ENCODE assay signal across 1 cellular context in the genomic region with DNA sequence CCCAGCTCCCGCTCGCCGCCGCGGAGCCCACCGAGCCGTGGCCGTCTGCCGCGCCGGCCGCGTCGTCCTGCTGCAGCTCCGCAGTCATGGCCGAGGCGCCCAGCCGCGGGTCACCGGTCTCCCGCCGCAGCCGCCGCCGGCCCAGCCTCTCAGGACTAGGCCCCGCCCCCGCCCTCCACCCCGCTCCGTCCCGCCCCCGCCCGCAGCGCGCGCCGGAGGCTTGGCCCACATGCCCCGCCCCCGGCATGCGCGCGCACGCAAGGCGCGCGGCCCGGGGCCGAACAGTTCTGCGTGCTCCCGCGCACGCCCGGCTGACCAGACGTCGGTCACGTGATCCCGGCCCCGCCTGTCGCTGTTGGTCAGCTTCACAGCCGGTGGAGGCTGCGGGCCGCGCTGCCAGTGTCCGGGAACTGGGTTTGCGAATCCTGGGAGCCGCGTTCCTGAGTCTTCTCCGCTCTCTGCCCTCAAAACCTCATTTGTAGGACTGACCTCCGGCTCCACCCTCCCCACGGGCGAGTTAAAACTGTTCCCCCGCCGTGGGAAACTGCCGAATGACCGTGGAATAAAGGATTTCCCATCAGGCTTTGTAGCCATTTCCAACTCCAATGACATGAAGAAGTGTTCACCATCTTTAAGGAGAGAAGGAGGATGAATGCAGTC.
TF ChIP-seq lines count a peak whose summit lies in the region.

A gene with protein sequence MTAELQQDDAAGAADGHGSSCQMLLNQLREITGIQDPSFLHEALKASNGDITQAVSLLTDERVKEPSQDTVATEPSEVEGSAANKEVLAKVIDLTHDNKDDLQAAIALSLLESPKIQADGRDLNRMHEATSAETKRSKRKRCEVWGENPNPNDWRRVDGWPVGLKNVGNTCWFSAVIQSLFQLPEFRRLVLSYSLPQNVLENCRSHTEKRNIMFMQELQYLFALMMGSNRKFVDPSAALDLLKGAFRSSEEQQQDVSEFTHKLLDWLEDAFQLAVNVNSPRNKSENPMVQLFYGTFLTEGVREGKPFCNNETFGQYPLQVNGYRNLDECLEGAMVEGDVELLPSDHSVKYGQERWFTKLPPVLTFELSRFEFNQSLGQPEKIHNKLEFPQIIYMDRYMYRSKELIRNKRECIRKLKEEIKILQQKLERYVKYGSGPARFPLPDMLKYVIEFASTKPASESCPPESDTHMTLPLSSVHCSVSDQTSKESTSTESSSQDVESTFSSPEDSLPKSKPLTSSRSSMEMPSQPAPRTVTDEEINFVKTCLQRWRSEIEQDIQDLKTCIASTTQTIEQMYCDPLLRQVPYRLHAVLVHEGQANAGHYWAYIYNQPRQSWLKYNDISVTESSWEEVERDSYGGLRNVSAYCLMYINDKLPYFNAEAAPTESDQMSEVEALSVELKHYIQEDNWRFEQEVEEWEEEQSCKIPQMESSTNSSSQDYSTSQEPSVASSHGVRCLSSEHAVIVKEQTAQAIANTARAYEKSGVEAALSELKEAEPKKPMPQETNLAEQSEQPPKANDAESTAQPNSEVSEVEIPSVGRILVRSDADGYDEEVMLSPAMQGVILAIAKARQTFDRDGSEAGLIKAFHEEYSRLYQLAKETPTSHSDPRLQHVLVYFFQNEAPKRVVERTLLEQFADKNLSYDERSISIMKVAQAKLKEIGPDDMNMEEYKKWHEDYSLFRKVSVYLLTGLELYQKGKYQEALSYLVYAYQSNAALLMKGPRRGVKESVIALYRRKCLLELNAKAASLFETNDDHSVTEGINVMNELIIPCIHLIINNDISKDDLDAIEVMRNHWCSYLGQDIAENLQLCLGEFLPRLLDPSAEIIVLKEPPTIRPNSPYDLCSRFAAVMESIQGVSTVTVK (minus strand): TSS at position 159 of the 660 bp plus-strand sequence. CDS start 71 bp downstream, at position 88.

TF ChIP-seq in HCT116, 20 proteins besides CTCF, POLR2A, EP300 and RAD21 (continued from another document):
- TF ChIP-seq, protein P1, sequence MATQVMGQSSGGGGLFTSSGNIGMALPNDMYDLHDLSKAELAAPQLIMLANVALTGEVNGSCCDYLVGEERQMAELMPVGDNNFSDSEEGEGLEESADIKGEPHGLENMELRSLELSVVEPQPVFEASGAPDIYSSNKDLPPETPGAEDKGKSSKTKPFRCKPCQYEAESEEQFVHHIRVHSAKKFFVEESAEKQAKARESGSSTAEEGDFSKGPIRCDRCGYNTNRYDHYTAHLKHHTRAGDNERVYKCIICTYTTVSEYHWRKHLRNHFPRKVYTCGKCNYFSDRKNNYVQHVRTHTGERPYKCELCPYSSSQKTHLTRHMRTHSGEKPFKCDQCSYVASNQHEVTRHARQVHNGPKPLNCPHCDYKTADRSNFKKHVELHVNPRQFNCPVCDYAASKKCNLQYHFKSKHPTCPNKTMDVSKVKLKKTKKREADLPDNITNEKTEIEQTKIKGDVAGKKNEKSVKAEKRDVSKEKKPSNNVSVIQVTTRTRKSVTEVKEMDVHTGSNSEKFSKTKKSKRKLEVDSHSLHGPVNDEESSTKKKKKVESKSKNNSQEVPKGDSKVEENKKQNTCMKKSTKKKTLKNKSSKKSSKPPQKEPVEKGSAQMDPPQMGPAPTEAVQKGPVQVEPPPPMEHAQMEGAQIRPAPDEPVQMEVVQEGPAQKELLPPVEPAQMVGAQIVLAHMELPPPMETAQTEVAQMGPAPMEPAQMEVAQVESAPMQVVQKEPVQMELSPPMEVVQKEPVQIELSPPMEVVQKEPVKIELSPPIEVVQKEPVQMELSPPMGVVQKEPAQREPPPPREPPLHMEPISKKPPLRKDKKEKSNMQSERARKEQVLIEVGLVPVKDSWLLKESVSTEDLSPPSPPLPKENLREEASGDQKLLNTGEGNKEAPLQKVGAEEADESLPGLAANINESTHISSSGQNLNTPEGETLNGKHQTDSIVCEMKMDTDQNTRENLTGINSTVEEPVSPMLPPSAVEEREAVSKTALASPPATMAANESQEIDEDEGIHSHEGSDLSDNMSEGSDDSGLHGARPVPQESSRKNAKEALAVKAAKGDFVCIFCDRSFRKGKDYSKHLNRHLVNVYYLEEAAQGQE (IDR thresholded peaks at IDR 0.05; ENCODE audit: low read depth): no peak
- TF ChIP-seq, protein P2, sequence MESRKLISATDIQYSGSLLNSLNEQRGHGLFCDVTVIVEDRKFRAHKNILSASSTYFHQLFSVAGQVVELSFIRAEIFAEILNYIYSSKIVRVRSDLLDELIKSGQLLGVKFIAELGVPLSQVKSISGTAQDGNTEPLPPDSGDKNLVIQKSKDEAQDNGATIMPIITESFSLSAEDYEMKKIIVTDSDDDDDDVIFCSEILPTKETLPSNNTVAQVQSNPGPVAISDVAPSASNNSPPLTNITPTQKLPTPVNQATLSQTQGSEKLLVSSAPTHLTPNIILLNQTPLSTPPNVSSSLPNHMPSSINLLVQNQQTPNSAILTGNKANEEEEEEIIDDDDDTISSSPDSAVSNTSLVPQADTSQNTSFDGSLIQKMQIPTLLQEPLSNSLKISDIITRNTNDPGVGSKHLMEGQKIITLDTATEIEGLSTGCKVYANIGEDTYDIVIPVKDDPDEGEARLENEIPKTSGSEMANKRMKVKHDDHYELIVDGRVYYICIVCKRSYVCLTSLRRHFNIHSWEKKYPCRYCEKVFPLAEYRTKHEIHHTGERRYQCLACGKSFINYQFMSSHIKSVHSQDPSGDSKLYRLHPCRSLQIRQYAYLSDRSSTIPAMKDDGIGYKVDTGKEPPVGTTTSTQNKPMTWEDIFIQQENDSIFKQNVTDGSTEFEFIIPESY (IDR thresholded peaks at IDR 0.05; ENCODE audit: extremely low read depth, insufficient replicate concordance, low read length): no peak
- TF ChIP-seq SRF (IDR thresholded peaks at IDR 0.05; ENCODE audit: low read depth) (no peak), SIN3A (IDR thresholded peaks at IDR 0.05; ENCODE audit: low read depth) (peak; percentile 88), CBX3 (IDR thresholded peaks at IDR 0.05; ENCODE audit: low read depth) (peak; percentile 54; the same call in 1 of the 2 replicates), ZNF274 (IDR thresholded peaks at IDR 0.05; ENCODE audit: low read depth, low read length) (no peak), JUND (IDR thresholded peaks at IDR 0.05) (no peak), FOSL1 (IDR thresholded peaks at IDR 0.05; ENCODE audit: low read depth) (no peak), POLR2AphosphoS5 (IDR thresholded peaks at IDR 0.05; ENCODE audit: low read depth, low read length) (peak; percentile 97), EGR1 (IDR thresholded peaks at IDR 0.05; ENCODE audit: low read depth) (peak; percentile 56; the same call in 1 of the 2 replicates), TCF7L2 (IDR thresholded peaks at IDR 0.05; ENCODE audit: borderline replicate concordance, extremely low read depth, insufficient read depth, insufficient read length) (peak; percentile 28), MAX (IDR thresholded peaks at IDR 0.05) (peak; percentile 84), EZH2phosphoT487 (IDR thresholded peaks at IDR 0.05; ENCODE audit: borderline replicate concordance) (no peak), EZH2 (IDR thresholded peaks at IDR 0.05) (no peak), CEBPB (IDR thresholded peaks at IDR 0.05; ENCODE audit: low read depth) (no peak), SP1 (IDR thresholded peaks at IDR 0.05; ENCODE audit: low read depth) (peak; percentile 44; the same call in 1 of the 2 replicates), YY1 (IDR thresholded peaks at IDR 0.05; ENCODE audit: extremely low read depth, insufficient replicate concordance, low read depth, low read length) (peak; percentile 7), ZFX (IDR thresholded peaks at IDR 0.05) (peak; percentile 24)
- TF ChIP-seq, protein P3, sequence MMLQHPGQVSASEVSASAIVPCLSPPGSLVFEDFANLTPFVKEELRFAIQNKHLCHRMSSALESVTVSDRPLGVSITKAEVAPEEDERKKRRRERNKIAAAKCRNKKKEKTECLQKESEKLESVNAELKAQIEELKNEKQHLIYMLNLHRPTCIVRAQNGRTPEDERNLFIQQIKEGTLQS (IDR thresholded peaks at IDR 0.05): no peak
